Comparison of ENCODE assay signal across 29 cellular contexts in genomic region chr1:233951804-233952203, GRCh38. TPM values are rescaled to one million over a fixed set of nuclear protein-coding genes. Genes with fewer than 3 reads are reported as not detected.
"Had no signal": no experiment of that assay in that cellular context is flagged by ENCODE, and none has a peak within 500 bp of the region (broad histone marks: within the 10 kb centered on the region; RNA-seq: fewer than 3 reads in every experiment).

No MANE protein-coding gene starts in this region.

- H3K27ac ChIP-seq: adrenal gland, ascending aorta, body of pancreas, brain microvascular endothelial cell, breast epithelium, cardiac muscle cell had no signal

- H3K4me3 ChIP-seq: adrenal gland, ascending aorta, body of pancreas, breast epithelium, cardiac muscle cell had no signal

- H3K36me3 ChIP-seq: adrenal gland, ascending aorta, brain microvascular endothelial cell, breast epithelium, cardiac muscle cell had no signal

- H3K9me3 ChIP-seq: ascending aorta had no signal

- H3K27me3 ChIP-seq: adrenal gland, ascending aorta, body of pancreas, brain microvascular endothelial cell, breast epithelium, cardiac muscle cell had no signal

- H3K4me1 ChIP-seq: adrenal gland, ascending aorta, body of pancreas, breast epithelium had no signal

- DNase-seq: activated effector memory CD4-positive, alpha-beta T cell treated with anti-CD3 and anti-CD28 coated beads, Interleukin-2, amount 50 U/mL, for 16 hours; activated effector memory CD4-positive, alpha-beta T cell treated with Interleukin-2 at 50 U/mL for 16 hours; activated gamma-delta T cell; activated gamma-delta T cell treated with Interleukin-2 at 50 U/mL for 16 hours; activated naive CD4-positive, alpha-beta T cell; activated naive CD4-positive, alpha-beta T cell treated with anti-CD3 and anti-CD28 coated beads for 36 hours; activated naive CD4-positive, alpha-beta T cell treated with anti-CD3 and anti-CD28 coated beads, Interleukin-2, amount 10 ng/mL, durations not matched to agents 7 days and 5 days; activated naive CD4-positive, alpha-beta T cell treated with anti-CD3 and anti-CD28 coated beads, Interleukin-2, amount 50 U/mL, for 16 hours; activated naive CD4-positive, alpha-beta T cell treated with Interleukin-2 at 50 U/mL for 16 hours; activated naive CD8-positive, alpha-beta T cell treated with anti-CD3 and anti-CD28 coated beads for 36 hours; activated naive CD8-positive, alpha-beta T cell treated with anti-CD3 and anti-CD28 coated beads, Interleukin-2, amount 10 ng/mL, durations not matched to agents 7 days and 5 days; activated naive CD8-positive, alpha-beta T cell treated with anti-CD3 and anti-CD28 coated beads, Interleukin-2, amount 50 U/mL, for 24 hours; activated T-cell treated with anti-CD3 and anti-CD28 coated beads, Interleukin-2, amount 50 U/mL, for 1 hour; activated T-cell treated with anti-CD3 and anti-CD28 coated beads, Interleukin-2, amount 50 U/mL, for 24 hours; activated T-cell treated with anti-CD3 and anti-CD28 coated beads, Interleukin-2, amount 50 U/mL, for 4 hours; activated T-cell treated with anti-CD3 and anti-CD28 coated beads, Interleukin-2, amount 50 U/mL, for 48 hours; activated T-cell treated with anti-CD3 and anti-CD28 coated beads, Interleukin-2, amount 50 U/mL, for 72 hours; adrenal gland; amniotic stem cell; amygdala; anterior cingulate cortex; aorta; body of pancreas; brain microvascular endothelial cell; central memory CD4-positive, alpha-beta T cell; cerebellar nuclear complex had no signal

RNA-seq across cellular contexts. Expression of gene SLC35F3, which starts 47.3 kb away (rescaled TPM):
- polyA plus RNA-seq: aorta had no signal
